17 cellular contexts compared by ENCODE assay signal in genomic region chr11:79007811-79008294, GRCh38.
"Had no signal": no experiment of that assay in that cellular context is flagged by ENCODE, and none has a peak within 500 bp of the region (broad histone marks: within the 10 kb centered on the region; RNA-seq: fewer than 3 reads in every experiment).

No MANE protein-coding gene starts in this region.

- DNase-seq: activated B cell treated with CpG ODN at 0.5 μM for 24 hours; activated CD4-positive, alpha-beta T cell treated with anti-CD3 and anti-CD28 coated beads, Interleukin-2, amount 10 ng/mL, durations not matched to agents 24 days and 14 days; activated naive CD4-positive, alpha-beta T cell treated with Interleukin-2 at 50 U/mL for 16 hours; activated naive CD8-positive, alpha-beta T cell treated with anti-CD3 and anti-CD28 coated beads, Interleukin-2, amount 50 U/mL, for 24 hours; effector CD4-positive, alpha-beta T cell; foreskin melanocyte; heart right ventricle; kidney; naive B cell; right lobe of liver; stimulated activated naive CD4-positive, alpha-beta T cell; T-helper 17 cell; upper lobe of left lung had no signal

- H3K4me3 ChIP-seq: coronary artery, heart right ventricle, right lobe of liver, suprapubic skin, upper lobe of left lung had no signal

- H3K4me1 ChIP-seq: heart right ventricle, right lobe of liver, suprapubic skin, upper lobe of left lung had no signal

- H3K4me3 Mint-ChIP-seq: activated B cell treated with CpG ODN at 0.5 μM for 24 hours; activated CD4-positive, alpha-beta T cell treated with anti-CD3 and anti-CD28 coated beads, Interleukin-2, amount 10 ng/mL, durations not matched to agents 24 days and 14 days; activated naive CD8-positive, alpha-beta T cell treated with anti-CD3 and anti-CD28 coated beads, Interleukin-2, amount 50 U/mL, for 24 hours; activated T-helper 1 cell treated with anti-CD3 and anti-CD28 coated beads, Interleukin-12 subunit alpha, Interleukin-12 subunit beta, Interleukin-2, Interleukin-4 antibody, amounts not matched to agents 30 ng/mL and 10 ng/mL and 1 ng/mL, durations not matched to agents 14 hours and 24 hours and 36 hours; naive B cell; T-helper 17 cell had no signal

- H3K27ac Mint-ChIP-seq: activated B cell treated with CpG ODN at 0.5 μM for 24 hours; activated CD4-positive, alpha-beta T cell treated with anti-CD3 and anti-CD28 coated beads, Interleukin-2, amount 10 ng/mL, durations not matched to agents 24 days and 14 days; activated naive CD8-positive, alpha-beta T cell treated with anti-CD3 and anti-CD28 coated beads, Interleukin-2, amount 50 U/mL, for 24 hours; activated T-helper 1 cell treated with anti-CD3 and anti-CD28 coated beads, Interleukin-12 subunit alpha, Interleukin-12 subunit beta, Interleukin-2, Interleukin-4 antibody, amounts not matched to agents 30 ng/mL and 10 ng/mL and 1 ng/mL, durations not matched to agents 14 hours and 24 hours and 36 hours; naive B cell; progenitor cell of endocrine pancreas; T-helper 17 cell had no signal

- H3K36me3 ChIP-seq: heart right ventricle, right lobe of liver, suprapubic skin, upper lobe of left lung had no signal

- H3K9me3 ChIP-seq: right lobe of liver, suprapubic skin, upper lobe of left lung had no signal

- H3K9me3 Mint-ChIP-seq: activated CD4-positive, alpha-beta T cell treated with anti-CD3 and anti-CD28 coated beads, Interleukin-2, amount 10 ng/mL, durations not matched to agents 24 days and 14 days had no signal

- ATAC-seq: activated naive CD8-positive, alpha-beta T cell treated with anti-CD3 and anti-CD28 coated beads, Interleukin-2, amount 50 U/mL, for 24 hours; T-helper 17 cell had no signal

- H3K27me3 Mint-ChIP-seq: activated CD4-positive, alpha-beta T cell treated with anti-CD3 and anti-CD28 coated beads, Interleukin-2, amount 10 ng/mL, durations not matched to agents 24 days and 14 days; activated naive CD8-positive, alpha-beta T cell treated with anti-CD3 and anti-CD28 coated beads, Interleukin-2, amount 50 U/mL, for 24 hours; progenitor cell of endocrine pancreas had no signal

- H3K27ac ChIP-seq: coronary artery, heart right ventricle, right lobe of liver, suprapubic skin, upper lobe of left lung had no signal

- H3K27me3 ChIP-seq: right lobe of liver, suprapubic skin, upper lobe of left lung had no signal

- H3K4me1 Mint-ChIP-seq: activated B cell treated with CpG ODN at 0.5 μM for 24 hours; activated CD4-positive, alpha-beta T cell treated with anti-CD3 and anti-CD28 coated beads, Interleukin-2, amount 10 ng/mL, durations not matched to agents 24 days and 14 days; activated naive CD8-positive, alpha-beta T cell treated with anti-CD3 and anti-CD28 coated beads, Interleukin-2, amount 50 U/mL, for 24 hours; naive B cell; T-helper 17 cell had no signal
